Comparison of ENCODE assay signal across 12 cellular contexts in genomic region chr19:21439372-21439771, GRCh38. TPM values are rescaled to one million over a fixed set of nuclear protein-coding genes. Genes with fewer than 3 reads are reported as not detected.
DNase-seq lines count a peak whose midpoint lies in the region; ATAC-seq, FAIRE-seq and TF ChIP-seq lines count a peak whose summit lies in the region.
"Had no signal": no experiment of that assay in that cellular context is flagged by ENCODE, and none has a peak within 500 bp of the region (broad histone marks: within the 10 kb centered on the region; RNA-seq: fewer than 3 reads in every experiment).

No MANE protein-coding gene starts in this region.

- H3K27me3 ChIP-seq in adrenal gland (no peaks in the 10 kb centered on the region), subcutaneous abdominal adipose tissue (ENCODE audit: control insufficient read depth in 5 of 5, insufficient read depth in 4 of 5, low read length in 5 of 5) (no peaks in the 10 kb centered on the region), A673 (replicated peaks; ENCODE audit: insufficient read depth, low read depth, low read length, poor library complexity) (no peaks in the 10 kb centered on the region)
- H3K27me3 ChIP-seq: BLaER1, neutrophil had no signal

- no peak for FAIRE-seq in GM12891 (lab: Jason Lieb, UNC)

- H3K9ac ChIP-seq in subcutaneous abdominal adipose tissue (ENCODE audit: low read length in 5 of 5), result no peak overlapping the region
- H3K9ac ChIP-seq: BLaER1 had no signal

- intact Hi-C loops in adrenal gland (cut with DNase I), result no loop called here
- intact Hi-C loops in left ventricle myocardium superior (cut with micrococcal nuclease), result no loop called here
- intact Hi-C loops in A673 (cut with micrococcal nuclease; ENCODE audit: unreplicated experiment), result no loop called here

- POLR2A ChIA-PET in A673 (lab: Charles Lee; ENCODE audit: low non-redundant PET), result no interaction called here

- CTCF ChIA-PET in A673 (lab: Charles Lee), result no interaction called here

- H3K9me3 Mint-ChIP-seq in HFFc6, result peaks cover 33% of the 10 kb centered on the region

- peaks cover 13% of the 10 kb centered on the region in 2 donors for H3K4me1 ChIP-seq in adrenal gland (replicated peaks in 1 of 2)
- peaks cover 0 to 12% (median 10%) of the 10 kb centered on the region in 5 donors for H3K4me1 ChIP-seq in subcutaneous abdominal adipose tissue (ENCODE audit: control insufficient read depth in 5 of 5, insufficient read depth in 5 of 5, low read length in 5 of 5)
- H3K4me1 ChIP-seq in A673 (ENCODE audit: insufficient read depth, low read length, poor library complexity, severe bottlenecking), result no peaks in the 10 kb centered on the region
- H3K4me1 ChIP-seq: BLaER1 had no signal

- H3K27ac ChIP-seq in adrenal gland, result peak overlapping the region in 4 of 5 donors; percentile 30 to 79 (median 63)
- no peak overlapping the region for H3K27ac ChIP-seq in subcutaneous abdominal adipose tissue (ENCODE audit: low read depth, low read length)
- H3K27ac ChIP-seq in A673 (ENCODE audit: low read depth, low read length, poor library complexity, severe bottlenecking), result no peak overlapping the region
- H3K27ac ChIP-seq: BLaER1, neutrophil had no signal

- H3K36me3 Mint-ChIP-seq in HFFc6 (ENCODE audit: low read depth), result no peaks in the 10 kb centered on the region

- BruUV-seq in A673 (replicated peaks; lab: Mats Ljungman, UMichigan), result no TSS peak

- no peaks in the 10 kb centered on the region; the same call in 1 of the 2 replicates for H3K4me1 Mint-ChIP-seq in HFFc6 (ENCODE audit: low read depth)

- DNase-seq in HFFc6, result no peak
- DNase-seq in adrenal gland, result peak in 4 of 7 donors; percentile 28 to 44 (median 34)
- no peak for DNase-seq in left ventricle myocardium superior
- DNase-seq in GM12891 (ENCODE audit: insufficient read length, low spot score), result no peak
- DNase-seq in hepatic stellate cell (ENCODE audit: low spot score), result no peak
- DNase-seq in activated T-cell treated with anti-CD3 and anti-CD28 coated beads for 4 hours, result no peak
- DNase-seq in A673 (ENCODE audit: low spot score), result no peak
- DNase-seq: caudate nucleus, GOT3 had no signal

- no peak for TF ChIP-seq POLR2A in adrenal gland (IDR thresholded peaks at IDR 0.05)
- TF ChIP-seq POLR2A in GM12891 (IDR thresholded peaks at IDR 0.05; ENCODE audit: low read depth, low read length), result no peak

- peaks cover 2% of the 10 kb centered on the region for H3K27me3 Mint-ChIP-seq in HFFc6 (ENCODE audit: insufficient read depth)

- H3K4me3 ChIP-seq in adrenal gland (peak overlapping the region in 1 of 4 donors; percentile 30), subcutaneous abdominal adipose tissue (ENCODE audit: low read depth in 1 of 5, low read length in 5 of 5) (peak overlapping the region in 3 of 5 donors; percentile 28 to 41 (median 34)), A673 (ENCODE audit: low read depth, low read length, poor library complexity, severe bottlenecking) (no peak overlapping the region)
- H3K4me3 ChIP-seq: BLaER1 had no signal

- ATAC-seq in left ventricle myocardium superior, result peak; percentile 89

- no peak overlapping the region for H3K27ac Mint-ChIP-seq in HFFc6

- no peak for TF ChIP-seq CTCF in HFFc6 (IDR thresholded peaks at IDR 0.05)
- no peak for TF ChIP-seq CTCF in adrenal gland (IDR thresholded peaks at IDR 0.05)
- TF ChIP-seq CTCF in A673 (conservative IDR thresholded peaks at IDR 0.05; ENCODE audit: low read depth, low read length), result no peak

- H3K36me3 ChIP-seq in adrenal gland (replicated peaks in 1 of 2) (no peaks in the 10 kb centered on the region), subcutaneous abdominal adipose tissue (ENCODE audit: control insufficient read depth in 5 of 5, insufficient read depth in 5 of 5, low read length in 5 of 5) (no peaks in the 10 kb centered on the region), A673 (ENCODE audit: insufficient read depth, low read length, poor library complexity, severe bottlenecking) (no peaks in the 10 kb centered on the region)
- H3K36me3 ChIP-seq: neutrophil had no signal

- peak overlapping the region; percentile 26; the same call in 1 of the 2 replicates for H3K4me3 Mint-ChIP-seq in HFFc6

- H3K9me3 ChIP-seq in adrenal gland (replicated peaks in 1 of 3) (no peaks in the 10 kb centered on the region), subcutaneous abdominal adipose tissue (ENCODE audit: control insufficient read depth in 5 of 5, low read length in 5 of 5) (peaks cover 0 to 15% (median 9%) of the 10 kb centered on the region in 5 donors), A673 (ENCODE audit: low read depth, low read length, poor library complexity, severe bottlenecking) (peaks cover 20% of the 10 kb centered on the region)

- WGBS in adrenal gland, 4 donors, result 22 to 43% (median 30%) methylated on average over 3 of the region's 3 CpGs

TF ChIP-seq in GM12891, 5 proteins besides CTCF, POLR2A, EP300 and RAD21:
- TF ChIP-seq PAX5 (IDR thresholded peaks at IDR 0.05; ENCODE audit: insufficient read depth, low read length, severe bottlenecking), result no peak
- TF ChIP-seq SPI1 (IDR thresholded peaks at IDR 0.05; ENCODE audit: low read depth, low read length), result no peak
- no peak for TF ChIP-seq POLR2AphosphoS5 (IDR thresholded peaks at IDR 0.05; ENCODE audit: low read depth, low read length)
- TF ChIP-seq POU2F2 (IDR thresholded peaks at IDR 0.05; ENCODE audit: low read depth, low read length), result no peak
- no peak for TF ChIP-seq TAF1 (IDR thresholded peaks at IDR 0.05; ENCODE audit: low read depth, low read length)

RNA-seq across cellular contexts. Expression of gene ZNF493, which starts 42.4 kb away (rescaled TPM):
- 1 to 10 TPM; 4.1 to 5.1 (median 4.3) TPM for total RNA-seq in HFFc6 (2021; fragmentation: NEBNext Ultra II Directional; extraction: Animal tissue kit (Norgen Biotek cat#: 25700))
- total RNA-seq in adrenal gland (10 to 100 TPM; 10.3 to 69.8 (median 29.4) TPM), left ventricle myocardium superior (11.2 TPM), A673 (2021) (5.5 and 5.7 TPM in 2 replicates)
- 10 to 100 TPM in 2 of 3 donors, 1 to 10 TPM in 1; 8.0 to 17.4 (median 16.3) TPM for polyA plus RNA-seq in adrenal gland
- polyA plus RNA-seq in GM12891 (2012; ENCODE audit: low read depth, missing spikeins), result 4.3 TPM

Comparison
In these comparisons a context has a peak if more than half of its experiments do, and no peak if none do; other contexts are left out.
1. DNase-seq: peak in adrenal gland (4 of 7); none in HFFc6 (single experiment), left ventricle myocardium superior (single experiment), GM12891 (single experiment), hepatic stellate cell (single experiment), activated T-cell treated with anti-CD3 and anti-CD28 coated beads for 4 hours (single experiment) and A673 (single experiment).
2. H3K27ac ChIP-seq: peak in adrenal gland (4 of 5); none in subcutaneous abdominal adipose tissue (single experiment) and A673 (single experiment).